In the genomic region with DNA sequence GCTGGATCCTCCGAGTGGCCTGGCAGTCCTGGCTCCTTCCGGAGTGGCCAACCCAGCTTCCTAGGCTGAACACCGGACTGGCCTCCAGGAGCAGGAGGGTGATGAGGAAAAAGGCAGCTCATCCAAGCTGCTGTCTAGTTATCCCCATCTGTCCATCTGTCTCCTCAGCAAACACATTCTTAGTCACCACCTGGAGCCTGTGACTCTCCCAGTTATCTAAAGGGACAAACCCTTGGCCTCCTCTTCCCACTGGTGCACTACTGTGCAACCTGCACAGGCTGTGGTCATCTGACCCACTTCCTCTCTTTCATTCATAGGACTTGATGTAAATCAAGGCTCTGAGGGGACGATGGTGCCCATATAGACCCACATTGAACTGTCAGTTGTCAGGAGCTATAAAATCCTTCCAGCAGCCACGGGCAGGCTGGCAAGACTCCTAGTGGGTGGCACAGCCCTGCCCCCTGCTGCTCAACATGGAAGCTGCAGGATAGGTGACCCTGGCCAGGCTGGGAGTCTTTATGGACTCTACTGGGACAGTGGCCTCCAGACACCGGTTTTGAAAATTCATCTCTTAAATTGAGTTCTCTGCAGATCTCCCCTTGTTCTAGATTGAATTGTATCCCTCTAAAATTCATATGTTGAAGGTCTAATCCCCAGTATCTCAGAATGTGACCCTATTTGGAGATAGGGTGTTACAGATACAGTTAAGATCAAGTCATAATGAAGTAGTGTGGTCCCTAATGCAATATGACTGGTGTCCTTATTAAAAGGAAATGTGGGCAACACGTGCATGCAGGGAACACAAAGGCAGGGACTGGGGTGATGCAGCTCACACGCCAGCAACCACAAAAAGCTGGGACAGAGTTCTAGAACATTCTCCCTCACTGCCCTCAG, we compare ENCODE assay signal across 1 cellular context.
A peak's percentile ranks its signal among the peaks of the same experiment; 100 is the strongest.
TF ChIP-seq lines count a peak whose summit lies in the region.

No MANE protein-coding gene starts in this region.

TF ChIP-seq in K562, 482 proteins besides CTCF, POLR2A, EP300 and RAD21 (continues in another document):
- TF ChIP-seq GABPB2 (CRISPR knock-in tag; conservative IDR thresholded peaks at IDR 0.05), result no peak
- TF ChIP-seq, protein P1, sequence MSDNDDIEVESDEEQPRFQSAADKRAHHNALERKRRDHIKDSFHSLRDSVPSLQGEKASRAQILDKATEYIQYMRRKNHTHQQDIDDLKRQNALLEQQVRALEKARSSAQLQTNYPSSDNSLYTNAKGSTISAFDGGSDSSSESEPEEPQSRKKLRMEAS (CRISPR knock-in tag; IDR thresholded peaks at IDR 0.05), result no peak
- no peak for TF ChIP-seq ZFP1 (CRISPR knock-in tag; IDR thresholded peaks at IDR 0.05)
- TF ChIP-seq MAFK (IDR thresholded peaks at IDR 0.05; ENCODE audit: low read length), result 0 out of 2 replicates have a peak, but pooled peaks have one; percentile 8
- no peak for TF ChIP-seq SMARCC2 (IDR thresholded peaks at IDR 0.05; ENCODE audit: low read depth)
- TF ChIP-seq CBFA2T2 (conservative IDR thresholded peaks at IDR 0.05), result peak; percentile 48
- no peak for TF ChIP-seq CAMTA2 (CRISPR knock-in tag; conservative IDR thresholded peaks at IDR 0.05)
- TF ChIP-seq, protein P2, sequence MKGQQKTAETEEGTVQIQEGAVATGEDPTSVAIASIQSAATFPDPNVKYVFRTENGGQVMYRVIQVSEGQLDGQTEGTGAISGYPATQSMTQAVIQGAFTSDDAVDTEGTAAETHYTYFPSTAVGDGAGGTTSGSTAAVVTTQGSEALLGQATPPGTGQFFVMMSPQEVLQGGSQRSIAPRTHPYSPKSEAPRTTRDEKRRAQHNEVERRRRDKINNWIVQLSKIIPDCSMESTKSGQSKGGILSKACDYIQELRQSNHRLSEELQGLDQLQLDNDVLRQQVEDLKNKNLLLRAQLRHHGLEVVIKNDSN (CRISPR knock-in tag; IDR thresholded peaks at IDR 0.05), result no peak
- TF ChIP-seq, protein P3, sequence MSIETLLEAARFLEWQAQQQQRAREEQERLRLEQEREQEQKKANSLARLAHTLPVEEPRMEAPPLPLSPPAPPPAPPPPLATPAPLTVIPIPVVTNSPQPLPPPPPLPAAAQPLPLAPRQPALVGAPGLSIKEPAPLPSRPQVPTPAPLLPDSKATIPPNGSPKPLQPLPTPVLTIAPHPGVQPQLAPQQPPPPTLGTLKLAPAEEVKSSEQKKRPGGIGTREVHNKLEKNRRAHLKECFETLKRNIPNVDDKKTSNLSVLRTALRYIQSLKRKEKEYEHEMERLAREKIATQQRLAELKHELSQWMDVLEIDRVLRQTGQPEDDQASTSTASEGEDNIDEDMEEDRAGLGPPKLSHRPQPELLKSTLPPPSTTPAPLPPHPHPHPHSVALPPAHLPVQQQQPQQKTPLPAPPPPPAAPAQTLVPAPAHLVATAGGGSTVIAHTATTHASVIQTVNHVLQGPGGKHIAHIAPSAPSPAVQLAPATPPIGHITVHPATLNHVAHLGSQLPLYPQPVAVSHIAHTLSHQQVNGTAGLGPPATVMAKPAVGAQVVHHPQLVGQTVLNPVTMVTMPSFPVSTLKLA (conservative IDR thresholded peaks at IDR 0.05), result 0 out of 4 replicates have a peak, but pooled peaks of 1 of the 2 experiments have one; percentile 17
- TF ChIP-seq JUND (IDR thresholded peaks at IDR 0.05; ENCODE audit: borderline replicate concordance, low read depth, low read length), result no peak
- TF ChIP-seq JUND (tag; IDR thresholded peaks at IDR 0.05; ENCODE audit: borderline replicate concordance, low read depth, low read length), result 0 out of 3 replicates have a peak, but pooled peaks have one; percentile 13
- no peak for TF ChIP-seq MEF2D (tag; conservative IDR thresholded peaks at IDR 0.05; ENCODE audit: low read depth)
- no peak for TF ChIP-seq HMG20B (CRISPR knock-in tag; IDR thresholded peaks at IDR 0.05)
- no peak for TF ChIP-seq ZNF274 (IDR thresholded peaks at IDR 0.05; ENCODE audit: borderline replicate concordance, low read depth, low read length)
- no peak for TF ChIP-seq HMGN3 (IDR thresholded peaks at IDR 0.05; ENCODE audit: borderline replicate concordance, extremely low read depth, insufficient read length, low read depth, low read length)
- TF ChIP-seq C11orf30 (IDR thresholded peaks at IDR 0.05; ENCODE audit: low read depth), result no peak
- no peak for TF ChIP-seq GATA2 (CRISPR knock-in tag; IDR thresholded peaks at IDR 0.05)
- TF ChIP-seq BDP1 (IDR thresholded peaks at IDR 0.05; ENCODE audit: insufficient read depth, insufficient read length), result no peak
- TF ChIP-seq ZNF764 (CRISPR knock-in tag; IDR thresholded peaks at IDR 0.05; ENCODE audit: low read depth), result no peak
- no peak for TF ChIP-seq RFX5 (IDR thresholded peaks at IDR 0.05; ENCODE audit: low read depth, low read length)
- peak; percentile 50 for TF ChIP-seq CTBP1 (IDR thresholded peaks at IDR 0.05; ENCODE audit: borderline replicate concordance)
- TF ChIP-seq, protein P4, sequence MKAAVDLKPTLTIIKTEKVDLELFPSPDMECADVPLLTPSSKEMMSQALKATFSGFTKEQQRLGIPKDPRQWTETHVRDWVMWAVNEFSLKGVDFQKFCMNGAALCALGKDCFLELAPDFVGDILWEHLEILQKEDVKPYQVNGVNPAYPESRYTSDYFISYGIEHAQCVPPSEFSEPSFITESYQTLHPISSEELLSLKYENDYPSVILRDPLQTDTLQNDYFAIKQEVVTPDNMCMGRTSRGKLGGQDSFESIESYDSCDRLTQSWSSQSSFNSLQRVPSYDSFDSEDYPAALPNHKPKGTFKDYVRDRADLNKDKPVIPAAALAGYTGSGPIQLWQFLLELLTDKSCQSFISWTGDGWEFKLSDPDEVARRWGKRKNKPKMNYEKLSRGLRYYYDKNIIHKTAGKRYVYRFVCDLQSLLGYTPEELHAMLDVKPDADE (conservative IDR thresholded peaks at IDR 0.05; ENCODE audit: control insufficient read depth, low read depth, low read length), result no peak
- TF ChIP-seq, protein P5, sequence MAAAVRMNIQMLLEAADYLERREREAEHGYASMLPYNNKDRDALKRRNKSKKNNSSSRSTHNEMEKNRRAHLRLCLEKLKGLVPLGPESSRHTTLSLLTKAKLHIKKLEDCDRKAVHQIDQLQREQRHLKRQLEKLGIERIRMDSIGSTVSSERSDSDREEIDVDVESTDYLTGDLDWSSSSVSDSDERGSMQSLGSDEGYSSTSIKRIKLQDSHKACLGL (CRISPR knock-in tag; IDR thresholded peaks at IDR 0.05; ENCODE audit: borderline replicate concordance, poor library complexity, severe bottlenecking), result no peak
- TF ChIP-seq FOXK2 (conservative IDR thresholded peaks at IDR 0.05 in 1 of 2, IDR thresholded peaks at IDR 0.05 in 1 of 2; ENCODE audit: low read depth in 2 of 2), result no peak
- no peak for TF ChIP-seq SIN3A (IDR thresholded peaks at IDR 0.05; ENCODE audit: borderline replicate concordance in 2 of 2, control insufficient read depth in 1 of 2, low read depth in 2 of 2, low read length in 2 of 2)
- no peak for TF ChIP-seq TAL1 (IDR thresholded peaks at IDR 0.05)
- no peak for TF ChIP-seq ZNF445 (CRISPR knock-in tag; IDR thresholded peaks at IDR 0.05; ENCODE audit: low read depth)
- no peak for TF ChIP-seq MCM7 (IDR thresholded peaks at IDR 0.05)
- TF ChIP-seq ZNF431 (CRISPR knock-in tag; IDR thresholded peaks at IDR 0.05), result no peak
- TF ChIP-seq CCAR2 (IDR thresholded peaks at IDR 0.05; ENCODE audit: low read depth, low read length), result no peak
- no peak for TF ChIP-seq HNRNPLL (IDR thresholded peaks at IDR 0.05; ENCODE audit: low read depth, low read length, poor library complexity, severe bottlenecking)
- TF ChIP-seq, protein P6, sequence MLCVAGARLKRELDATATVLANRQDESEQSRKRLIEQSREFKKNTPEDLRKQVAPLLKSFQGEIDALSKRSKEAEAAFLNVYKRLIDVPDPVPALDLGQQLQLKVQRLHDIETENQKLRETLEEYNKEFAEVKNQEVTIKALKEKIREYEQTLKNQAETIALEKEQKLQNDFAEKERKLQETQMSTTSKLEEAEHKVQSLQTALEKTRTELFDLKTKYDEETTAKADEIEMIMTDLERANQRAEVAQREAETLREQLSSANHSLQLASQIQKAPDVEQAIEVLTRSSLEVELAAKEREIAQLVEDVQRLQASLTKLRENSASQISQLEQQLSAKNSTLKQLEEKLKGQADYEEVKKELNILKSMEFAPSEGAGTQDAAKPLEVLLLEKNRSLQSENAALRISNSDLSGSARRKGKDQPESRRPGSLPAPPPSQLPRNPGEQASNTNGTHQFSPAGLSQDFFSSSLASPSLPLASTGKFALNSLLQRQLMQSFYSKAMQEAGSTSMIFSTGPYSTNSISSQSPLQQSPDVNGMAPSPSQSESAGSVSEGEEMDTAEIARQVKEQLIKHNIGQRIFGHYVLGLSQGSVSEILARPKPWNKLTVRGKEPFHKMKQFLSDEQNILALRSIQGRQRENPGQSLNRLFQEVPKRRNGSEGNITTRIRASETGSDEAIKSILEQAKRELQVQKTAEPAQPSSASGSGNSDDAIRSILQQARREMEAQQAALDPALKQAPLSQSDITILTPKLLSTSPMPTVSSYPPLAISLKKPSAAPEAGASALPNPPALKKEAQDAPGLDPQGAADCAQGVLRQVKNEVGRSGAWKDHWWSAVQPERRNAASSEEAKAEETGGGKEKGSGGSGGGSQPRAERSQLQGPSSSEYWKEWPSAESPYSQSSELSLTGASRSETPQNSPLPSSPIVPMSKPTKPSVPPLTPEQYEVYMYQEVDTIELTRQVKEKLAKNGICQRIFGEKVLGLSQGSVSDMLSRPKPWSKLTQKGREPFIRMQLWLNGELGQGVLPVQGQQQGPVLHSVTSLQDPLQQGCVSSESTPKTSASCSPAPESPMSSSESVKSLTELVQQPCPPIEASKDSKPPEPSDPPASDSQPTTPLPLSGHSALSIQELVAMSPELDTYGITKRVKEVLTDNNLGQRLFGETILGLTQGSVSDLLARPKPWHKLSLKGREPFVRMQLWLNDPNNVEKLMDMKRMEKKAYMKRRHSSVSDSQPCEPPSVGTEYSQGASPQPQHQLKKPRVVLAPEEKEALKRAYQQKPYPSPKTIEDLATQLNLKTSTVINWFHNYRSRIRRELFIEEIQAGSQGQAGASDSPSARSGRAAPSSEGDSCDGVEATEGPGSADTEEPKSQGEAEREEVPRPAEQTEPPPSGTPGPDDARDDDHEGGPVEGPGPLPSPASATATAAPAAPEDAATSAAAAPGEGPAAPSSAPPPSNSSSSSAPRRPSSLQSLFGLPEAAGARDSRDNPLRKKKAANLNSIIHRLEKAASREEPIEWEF (CRISPR knock-in tag; IDR thresholded peaks at IDR 0.05), result no peak
- no peak for TF ChIP-seq GTF2E2 (tag; IDR thresholded peaks at IDR 0.05)
- TF ChIP-seq CCNT2 (IDR thresholded peaks at IDR 0.05; ENCODE audit: borderline replicate concordance, extremely low read depth, insufficient read length, low read depth, low read length), result no peak
- no peak for TF ChIP-seq SMARCA4 (IDR thresholded peaks at IDR 0.05)
- TF ChIP-seq, protein P7, sequence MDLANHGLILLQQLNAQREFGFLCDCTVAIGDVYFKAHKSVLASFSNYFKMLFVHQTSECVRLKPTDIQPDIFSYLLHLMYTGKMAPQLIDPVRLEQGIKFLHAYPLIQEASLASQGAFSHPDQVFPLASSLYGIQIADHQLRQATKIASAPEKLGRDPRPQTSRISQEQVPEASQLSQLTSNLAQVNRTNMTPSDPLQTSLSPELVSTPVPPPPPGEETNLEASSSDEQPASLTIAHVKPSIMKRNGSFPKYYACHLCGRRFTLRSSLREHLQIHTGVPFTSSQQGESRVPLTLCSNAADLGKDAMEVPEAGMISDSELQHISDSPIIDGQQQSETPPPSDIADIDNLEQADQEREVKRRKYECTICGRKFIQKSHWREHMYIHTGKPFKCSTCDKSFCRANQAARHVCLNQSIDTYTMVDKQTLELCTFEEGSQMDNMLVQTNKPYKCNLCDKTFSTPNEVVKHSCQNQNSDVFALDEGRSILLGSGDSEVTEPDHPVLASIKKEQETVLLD (IDR thresholded peaks at IDR 0.05), result no peak
- no peak for TF ChIP-seq OTX1 (CRISPR knock-in tag; IDR thresholded peaks at IDR 0.05)
- no peak for TF ChIP-seq HMG20A (CRISPR knock-in tag; conservative IDR thresholded peaks at IDR 0.05)
- no peak for TF ChIP-seq EGR1 (conservative IDR thresholded peaks at IDR 0.05)
- no peak for TF ChIP-seq ZNF778 (CRISPR knock-in tag; IDR thresholded peaks at IDR 0.05)
- TF ChIP-seq ZNF263 (CRISPR knock-in tag; IDR thresholded peaks at IDR 0.05; ENCODE audit: borderline replicate concordance), result no peak
- no peak for TF ChIP-seq U2AF2 (optimal IDR thresholded peaks at IDR 0.05; ENCODE audit: low read depth, low read length)
- no peak for TF ChIP-seq EP400 (IDR thresholded peaks at IDR 0.05)
- no peak for TF ChIP-seq IFI16 (CRISPR knock-in tag; IDR thresholded peaks at IDR 0.05)
- TF ChIP-seq CBX8 (IDR thresholded peaks at IDR 0.05; ENCODE audit: borderline replicate concordance, extremely low read depth, low read depth, low read length, poor library complexity, severe bottlenecking), result no peak
- TF ChIP-seq ARID2 (IDR thresholded peaks at IDR 0.05), result peak; percentile 64; the same call in 1 of the 2 replicates
- no peak for TF ChIP-seq NR2C2 (CRISPR knock-in tag; IDR thresholded peaks at IDR 0.05)
- TF ChIP-seq NR2C2 (tag; IDR thresholded peaks at IDR 0.05), result no peak
- peak; percentile 33; the same call in 1 of the 2 replicates for TF ChIP-seq TOE1 (IDR thresholded peaks at IDR 0.05; ENCODE audit: borderline replicate concordance)
- no peak for TF ChIP-seq TOE1 (CRISPR knock-in tag; IDR thresholded peaks at IDR 0.05; ENCODE audit: borderline replicate concordance, low read depth)
- TF ChIP-seq, protein P8, sequence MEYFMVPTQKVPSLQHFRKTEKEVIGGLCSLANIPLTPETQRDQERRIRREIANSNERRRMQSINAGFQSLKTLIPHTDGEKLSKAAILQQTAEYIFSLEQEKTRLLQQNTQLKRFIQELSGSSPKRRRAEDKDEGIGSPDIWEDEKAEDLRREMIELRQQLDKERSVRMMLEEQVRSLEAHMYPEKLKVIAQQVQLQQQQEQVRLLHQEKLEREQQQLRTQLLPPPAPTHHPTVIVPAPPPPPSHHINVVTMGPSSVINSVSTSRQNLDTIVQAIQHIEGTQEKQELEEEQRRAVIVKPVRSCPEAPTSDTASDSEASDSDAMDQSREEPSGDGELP (CRISPR knock-in tag; IDR thresholded peaks at IDR 0.05; ENCODE audit: borderline replicate concordance), result peak; percentile 6; the same call in 1 of the 2 replicates
- TF ChIP-seq SIN3B (IDR thresholded peaks at IDR 0.05; ENCODE audit: low read depth), result no peak
- peak; percentile 62; the same call in 1 of the 2 replicates for TF ChIP-seq SPI1 (IDR thresholded peaks at IDR 0.05; ENCODE audit: borderline replicate concordance, low read depth, low read length)
- TF ChIP-seq NR4A1 (CRISPR knock-in tag; IDR thresholded peaks at IDR 0.05), result no peak
- TF ChIP-seq NR4A1 (tag; IDR thresholded peaks at IDR 0.05), result no peak
- peak; percentile 96 for TF ChIP-seq SMC3 (conservative IDR thresholded peaks at IDR 0.05; ENCODE audit: insufficient read depth, low read depth, low read length)
- TF ChIP-seq RHOXF2B (CRISPR knock-in tag; conservative IDR thresholded peaks at IDR 0.05), result no peak
- TF ChIP-seq BHLHE40 (IDR thresholded peaks at IDR 0.05; ENCODE audit: low read length), result peak; percentile 16; the same call in 1 of the 2 replicates
- TF ChIP-seq MEIS2 (IDR thresholded peaks at IDR 0.05; ENCODE audit: partially characterized antibody), result no peak
- TF ChIP-seq KLF16 (IDR thresholded peaks at IDR 0.05), result peak; percentile 42; the same call in 1 of the 2 replicates
- no peak for TF ChIP-seq STAT5A (IDR thresholded peaks at IDR 0.05; ENCODE audit: borderline replicate concordance, low read length)
- no peak for TF ChIP-seq PML (IDR thresholded peaks at IDR 0.05; ENCODE audit: low read length)
- TF ChIP-seq ZNF146 (CRISPR knock-in tag; IDR thresholded peaks at IDR 0.05; ENCODE audit: unreplicated experiment), result no peak
- TF ChIP-seq ESRRB (CRISPR knock-in tag; IDR thresholded peaks at IDR 0.05; ENCODE audit: borderline replicate concordance), result no peak
